Comparison of ENCODE assay signal across 18 cellular contexts in genomic region chr14:20801726-20802125, GRCh38. TPM values are rescaled to one million over a fixed set of nuclear protein-coding genes. Genes with fewer than 3 reads are reported as not detected.
DNase-seq lines count a peak whose midpoint lies in the region; ATAC-seq, FAIRE-seq and TF ChIP-seq lines count a peak whose summit lies in the region.
"Had no signal": no experiment of that assay in that cellular context is flagged by ENCODE, and none has a peak within 500 bp of the region (broad histone marks: within the 10 kb centered on the region; RNA-seq: fewer than 3 reads in every experiment).

No MANE protein-coding gene starts in this region.

- TF ChIP-seq CTCF in H1 (IDR thresholded peaks at IDR 0.05; ENCODE audit: control extremely low read depth in 1 of 3, insufficient read depth in 1 of 3, low read depth in 1 of 3, low read length in 3 of 3) (no peak), mesothelial cell of epicardium (IDR thresholded peaks at IDR 0.05; ENCODE audit: unreplicated experiment) (no peak)

- no peak for DNase-seq in H1 (ENCODE audit: low read depth in 1 of 2, low spot score in 2 of 2)
- no peak for DNase-seq in mesothelial cell of epicardium (ENCODE audit: low spot score in 2 of 2, unreplicated experiment in 2 of 2)
- DNase-seq in activated naive CD8-positive, alpha-beta T cell treated with anti-CD3 and anti-CD28 coated beads for 36 hours: no peak
- no peak for DNase-seq in OCI-M1 (lab: John Stamatoyannopoulos, UW)
- DNase-seq in activated effector memory CD4-positive, alpha-beta T cell treated with anti-CD3 and anti-CD28 coated beads, Interleukin-2, amount 50 U/mL, for 16 hours: no peak
- DNase-seq: activated CD4-positive, alpha-beta memory T cell treated with anti-CD3 and anti-CD28 coated beads for 36 hours; effector memory CD8-positive, alpha-beta T cell; GM23248; naive thymus-derived CD4-positive, alpha-beta T cell; NCI-H1930; stimulated activated CD4-positive, alpha-beta T cell treated with anti-CD3 and anti-CD28 coated beads, Interleukin-1b, Interleukin-23, amount 100 ng/mL, for 48 hours; stimulated activated naive CD8-positive, alpha-beta T cell treated with anti-CD3 and anti-CD28 coated beads, Interleukin-15, amount 100 ng/mL, for 72 hours; T-helper 17 cell had no signal

- WGBS in H1 (ENCODE audit: extremely low coverage in 1 of 2, insufficient coverage in 1 of 2, insufficient read length in 1 of 2, insufficient replicate concordance in 2 of 2, low coverage in 1 of 2, low lambda C conversion rate in 2 of 2, missing lambda C conversion rate in 1 of 2), 2 experiments: 91% methylated on average over 9 of the region's 9 CpGs; no CpG with 5 or more reads in 1 of the 2 experiments

- H3K4me1 ChIP-seq in ES-I3 (ENCODE audit: insufficient read depth, low read length): peaks cover 24% of the 10 kb centered on the region
- H3K4me1 ChIP-seq in H1 (replicated peaks in 1 of 4; ENCODE audit: control insufficient read depth in 3 of 4, insufficient read depth in 4 of 4, low read length in 3 of 4): peaks cover 2 to 8% (median 6%) of the 10 kb centered on the region in 4 experiments; a peak in 3 of 7 replicates
- H3K4me1 ChIP-seq in subcutaneous abdominal adipose tissue (ENCODE audit: control insufficient read depth in 5 of 5, insufficient read depth in 5 of 5, low read length in 5 of 5): peaks cover 0 to 33% (median 2%) of the 10 kb centered on the region in 5 donors

- H3K27me3 ChIP-seq in H1 (replicated peaks in 1 of 4; ENCODE audit: control insufficient read depth in 3 of 4, extremely low read depth in 1 of 4, insufficient read depth in 3 of 4, low read length in 3 of 4) (no peaks in the 10 kb centered on the region), subcutaneous abdominal adipose tissue (ENCODE audit: control insufficient read depth in 5 of 5, insufficient read depth in 4 of 5, low read length in 5 of 5) (peaks cover 0 to 6% (median 5%) of the 10 kb centered on the region in 5 donors)

- no peaks in the 10 kb centered on the region for H3K9me3 ChIP-seq in ES-I3 (ENCODE audit: control insufficient read depth, insufficient read depth, low read length)
- no peaks in the 10 kb centered on the region for H3K9me3 ChIP-seq in H1 (ENCODE audit: insufficient read depth in 2 of 2, low read depth in 1 of 2, low read length in 1 of 2)
- H3K9me3 ChIP-seq in subcutaneous abdominal adipose tissue (ENCODE audit: control insufficient read depth in 5 of 5, low read length in 5 of 5): no peaks in the 10 kb centered on the region

- no peak overlapping the region for H3K27ac ChIP-seq in H1 (ENCODE audit: low read depth, low read length)
- H3K27ac ChIP-seq in subcutaneous abdominal adipose tissue (ENCODE audit: low read depth, low read length): peak overlapping the region; percentile 42
- H3K27ac ChIP-seq: GM23248 had no signal

- TF ChIP-seq POLR2A in H1 (IDR thresholded peaks at IDR 0.05; ENCODE audit: control extremely low read depth in 1 of 2, low read depth in 2 of 2, low read length in 2 of 2): no peak

- peak overlapping the region; percentile 55; the same call in 1 of the 2 replicates for H2BK20ac ChIP-seq in H1 (ENCODE audit: low read length)

- H3K9ac ChIP-seq in ES-I3 (ENCODE audit: low read depth, low read length) (peak overlapping the region; percentile 58; the same call in 1 of the 2 replicates), H1 (replicated peaks in 1 of 4; ENCODE audit: extremely low read depth in 1 of 4, low read depth in 3 of 4, low read length in 3 of 4) (no peak overlapping the region), subcutaneous abdominal adipose tissue (ENCODE audit: low read length in 5 of 5) (peak overlapping the region in 3 of 5 donors; percentile 42 to 79 (median 75))
- H3K9ac ChIP-seq: GM23248 had no signal

- H3K4me3 Mint-ChIP-seq in mesothelial cell of epicardium: no peak overlapping the region
- H3K4me3 Mint-ChIP-seq in activated naive CD8-positive, alpha-beta T cell treated with anti-CD3 and anti-CD28 coated beads for 36 hours: no peak overlapping the region
- H3K4me3 Mint-ChIP-seq: activated CD4-positive, alpha-beta memory T cell treated with anti-CD3 and anti-CD28 coated beads for 36 hours; activated naive CD8-positive, alpha-beta T cell; effector memory CD8-positive, alpha-beta T cell; naive thymus-derived CD4-positive, alpha-beta T cell; stimulated activated naive CD8-positive, alpha-beta T cell treated with anti-CD3 and anti-CD28 coated beads, Interleukin-15, amount 100 ng/mL, for 72 hours; T-helper 17 cell had no signal

- H3K27me3 Mint-ChIP-seq in mesothelial cell of epicardium (ENCODE audit: low read depth): no peaks in the 10 kb centered on the region
- H3K27me3 Mint-ChIP-seq in activated naive CD8-positive, alpha-beta T cell treated with anti-CD3 and anti-CD28 coated beads for 36 hours: peaks cover 6% of the 10 kb centered on the region

- no peaks in the 10 kb centered on the region for H3K79me1 ChIP-seq in H1 (ENCODE audit: low read depth, low read length)

- CTCF ChIA-PET in H1 (lab: Charles Lee; ENCODE audit: partially characterized antibody): interaction anchor here (0.9 to 1.5 kb wide), 3 partner anchors 8 to 17 kb away, joined by 4 to 6 read pairs (median 5); no protein-coding TSS in a partner anchor

- peak overlapping the region; percentile 53 for H3K27ac Mint-ChIP-seq in mesothelial cell of epicardium
- no peak overlapping the region for H3K27ac Mint-ChIP-seq in activated naive CD8-positive, alpha-beta T cell treated with anti-CD3 and anti-CD28 coated beads for 36 hours
- H3K27ac Mint-ChIP-seq: activated CD4-positive, alpha-beta memory T cell treated with anti-CD3 and anti-CD28 coated beads for 36 hours; activated naive CD8-positive, alpha-beta T cell; T-helper 17 cell had no signal

- H3K14ac ChIP-seq in H1 (ENCODE audit: insufficient read length): no peak overlapping the region

- no peak overlapping the region for H2BK15ac ChIP-seq in H1 (ENCODE audit: low read length)

- H4K20me1 ChIP-seq in H1 (replicated peaks in 1 of 2; ENCODE audit: control insufficient read depth in 1 of 2, insufficient read depth in 2 of 2, low read length in 2 of 2): no peaks in the 10 kb centered on the region

- H3K4ac ChIP-seq in H1 (replicated peaks; ENCODE audit: insufficient read length, low read depth, low read length): no peak overlapping the region

- 0 out of 2 replicates have a peak overlapping the region, but pooled peaks have one; percentile 33 for H2BK12ac ChIP-seq in H1 (ENCODE audit: low read depth, low read length)

- no peak overlapping the region for H3K56ac ChIP-seq in H1 (replicated peaks; ENCODE audit: insufficient read length, low read depth, low read length)

- no peak overlapping the region for H3K4me2 ChIP-seq in H1 (ENCODE audit: insufficient read depth in 1 of 2, low read depth in 2 of 2, low read length in 2 of 2)

- H2BK5ac ChIP-seq in H1 (ENCODE audit: low read depth, low read length): peak overlapping the region; percentile 49; the same call in 1 of the 2 replicates

- no peak for TF ChIP-seq RAD21 in H1 (IDR thresholded peaks at IDR 0.05 in 1 of 2, conservative IDR thresholded peaks at IDR 0.05 in 1 of 2; ENCODE audit: low read depth in 2 of 2, low read length in 2 of 2)

- no peaks in the 10 kb centered on the region for H3K9me3 Mint-ChIP-seq in mesothelial cell of epicardium
- H3K9me3 Mint-ChIP-seq in activated naive CD8-positive, alpha-beta T cell treated with anti-CD3 and anti-CD28 coated beads for 36 hours: no peaks in the 10 kb centered on the region
- H3K9me3 Mint-ChIP-seq: activated CD4-positive, alpha-beta memory T cell treated with anti-CD3 and anti-CD28 coated beads for 36 hours; effector memory CD8-positive, alpha-beta T cell; stimulated activated naive CD8-positive, alpha-beta T cell treated with anti-CD3 and anti-CD28 coated beads, Interleukin-15, amount 100 ng/mL, for 72 hours had no signal

- no peaks in the 10 kb centered on the region for H3K79me2 ChIP-seq in H1 (ENCODE audit: control insufficient read depth in 1 of 2, insufficient read depth in 2 of 2, low read length in 2 of 2)

- H3K36me3 ChIP-seq in ES-I3 (ENCODE audit: insufficient read depth, low read length): no peaks in the 10 kb centered on the region
- no peaks in the 10 kb centered on the region for H3K36me3 ChIP-seq in H1 (ENCODE audit: control insufficient read depth in 2 of 4, insufficient read depth in 4 of 4, low read length in 3 of 4)
- no peaks in the 10 kb centered on the region for H3K36me3 ChIP-seq in subcutaneous abdominal adipose tissue (ENCODE audit: control insufficient read depth in 5 of 5, insufficient read depth in 5 of 5, low read length in 5 of 5)

- no peak overlapping the region for H4K91ac ChIP-seq in H1 (replicated peaks; ENCODE audit: insufficient read length, low read length)

- POLR2A ChIA-PET in H1 (lab: Charles Lee; ENCODE audit: partially characterized antibody): interaction anchor here (2.4 kb wide), 1 partner anchor 18 kb away, joined by 7 read pairs; no protein-coding TSS in a partner anchor

- no peak overlapping the region for H4K8ac ChIP-seq in H1 (ENCODE audit: extremely low read depth, insufficient read depth, low read length)

- H2BK120ac ChIP-seq in H1 (replicated peaks; ENCODE audit: low read depth, low read length): no peak overlapping the region

- no peak overlapping the region for H4K5ac ChIP-seq in H1 (ENCODE audit: insufficient read length, low read depth, low read length)

- no peak overlapping the region for H3K23ac ChIP-seq in H1 (ENCODE audit: insufficient read length)

- no peak overlapping the region for H2AK5ac ChIP-seq in H1 (ENCODE audit: low read depth, low read length)

- no peak for TF ChIP-seq EP300 in H1 (IDR thresholded peaks at IDR 0.05; ENCODE audit: borderline replicate concordance in 1 of 2, low read depth in 2 of 2, low read length in 2 of 2)

- FAIRE-seq in H1 (lab: Jason Lieb, UNC): no peak

- no peak for ATAC-seq in GM19328 (IDR thresholded peaks at IDR 0.05; ENCODE audit: unreplicated experiment)
- ATAC-seq: effector memory CD8-positive, alpha-beta T cell; naive thymus-derived CD4-positive, alpha-beta T cell; stimulated activated naive CD8-positive, alpha-beta T cell treated with anti-CD3 and anti-CD28 coated beads, Interleukin-15, amount 100 ng/mL, for 72 hours; T-helper 17 cell had no signal

- H3K18ac ChIP-seq in H1 (ENCODE audit: extremely low read depth, low read length): no peak overlapping the region

- no peaks in the 10 kb centered on the region for H3K23me2 ChIP-seq in H1 (ENCODE audit: low read depth, low read length)

- H2AFZ ChIP-seq in H1 (ENCODE audit: low read length): no peak overlapping the region
- H2AFZ ChIP-seq: GM23248 had no signal

- no peaks in the 10 kb centered on the region for H3K36me3 Mint-ChIP-seq in mesothelial cell of epicardium
- no peaks in the 10 kb centered on the region for H3K36me3 Mint-ChIP-seq in activated naive CD8-positive, alpha-beta T cell treated with anti-CD3 and anti-CD28 coated beads for 36 hours
- H3K36me3 Mint-ChIP-seq: activated CD4-positive, alpha-beta memory T cell treated with anti-CD3 and anti-CD28 coated beads for 36 hours; activated naive CD8-positive, alpha-beta T cell; naive thymus-derived CD4-positive, alpha-beta T cell had no signal

- H3K4me1 Mint-ChIP-seq in mesothelial cell of epicardium: peaks cover 50% of the 10 kb centered on the region
- no peaks in the 10 kb centered on the region for H3K4me1 Mint-ChIP-seq in activated naive CD8-positive, alpha-beta T cell treated with anti-CD3 and anti-CD28 coated beads for 36 hours
- H3K4me1 Mint-ChIP-seq: stimulated activated naive CD8-positive, alpha-beta T cell treated with anti-CD3 and anti-CD28 coated beads, Interleukin-15, amount 100 ng/mL, for 72 hours had no signal

- H3K4me3 ChIP-seq in H1 (ENCODE audit: extremely low read depth in 1 of 4, insufficient read depth in 2 of 4, low read depth in 3 of 4, low read length in 4 of 4) (no peak overlapping the region), subcutaneous abdominal adipose tissue (ENCODE audit: low read depth in 1 of 5, low read length in 5 of 5) (peak overlapping the region; percentile 47 to 84 (median 68))
- H3K4me3 ChIP-seq: GM23248 had no signal

RNA-seq across cellular contexts. Expression of gene RNASE1, which starts 0.9 kb away (rescaled TPM):
- total RNA-seq in H1 (2021; fragmentation: NEBNext Ultra II Directional; extraction: Animal tissue kit (Norgen Biotek cat#: 25700)): 2.2 and 3.0 TPM in 2 replicates
- 10.2 and 13.4 TPM in 2 replicates for polyA plus RNA-seq in H1 (2011; rRNA removed)
- 9.9 TPM for polyA plus RNA-seq in H1 (2011; cell fraction: cytosol; rRNA removed)
- 44.7 TPM for polyA plus RNA-seq in H1 (2011; cell fraction: nucleus; rRNA removed)
- polyA plus RNA-seq in H1 (2012, experiment 1 of 2): 5.2 to 10.2 TPM (median 9.3 TPM) in 4 replicates
- polyA plus RNA-seq in H1 (2012, experiment 2 of 2): 3.0 TPM
- polyA plus RNA-seq in H1 (2013, experiment 1 of 2): 0.87 TPM
- 0.85 TPM for polyA plus RNA-seq in H1 (2013, experiment 2 of 2)
- polyA minus RNA-seq in H1 (2011; rRNA and poly(A)+ RNA removed): 6.5 and 7.7 TPM in 2 replicates
- polyA minus RNA-seq in H1 (2011; cell fraction: cytosol; rRNA and poly(A)+ RNA removed): not detected
- polyA minus RNA-seq in H1 (2011; cell fraction: nucleus; rRNA and poly(A)+ RNA removed): 3.8 TPM
- total RNA-seq in mesothelial cell of epicardium: 13.1 to 14.8 TPM (median 13.3 TPM) in 3 replicates
- total RNA-seq in activated naive CD8-positive, alpha-beta T cell treated with anti-CD3 and anti-CD28 coated beads for 36 hours: not detected
- total RNA-seq: activated CD4-positive, alpha-beta memory T cell treated with anti-CD3 and anti-CD28 coated beads for 36 hours; GM23248; T-helper 17 cell had no signal
- polyA plus RNA-seq: BJ; GM23248; naive thymus-derived CD4-positive, alpha-beta T cell had no signal

RNA-seq across cellular contexts. Expression of gene RNASE6, which starts 20.7 kb away (rescaled TPM):
- not detected in 2 replicates for total RNA-seq in H1 (2021; fragmentation: NEBNext Ultra II Directional; extraction: Animal tissue kit (Norgen Biotek cat#: 25700))
- polyA plus RNA-seq in H1 (2011; rRNA removed): 0.12 TPM in 1 of 2 replicates, not detected in the other
- not detected for polyA plus RNA-seq in H1 (2011; cell fraction: cytosol; rRNA removed)
- not detected for polyA plus RNA-seq in H1 (2011; cell fraction: nucleus; rRNA removed)
- not detected in 4 replicates for polyA plus RNA-seq in H1 (2012, experiment 1 of 2)
- 0.25 TPM for polyA plus RNA-seq in H1 (2012, experiment 2 of 2)
- polyA plus RNA-seq in H1 (2013, experiment 1 of 2): 0.22 TPM
- polyA plus RNA-seq in H1 (2013, experiment 2 of 2): 0.42 TPM
- not detected in 2 replicates for polyA minus RNA-seq in H1 (2011; rRNA and poly(A)+ RNA removed)
- not detected for polyA minus RNA-seq in H1 (2011; cell fraction: cytosol; rRNA and poly(A)+ RNA removed)
- not detected for polyA minus RNA-seq in H1 (2011; cell fraction: nucleus; rRNA and poly(A)+ RNA removed)
- 0.27 to 0.57 TPM (median 0.33 TPM) in 3 replicates for total RNA-seq in mesothelial cell of epicardium
- total RNA-seq in activated naive CD8-positive, alpha-beta T cell treated with anti-CD3 and anti-CD28 coated beads for 36 hours: under 1 TPM; 0.35 to 0.40 TPM
- total RNA-seq: GM23248 had no signal
- polyA plus RNA-seq: BJ, GM23248 had no signal

RNA-seq across cellular contexts. Expression of gene EDDM3B, which starts 33.5 kb away (rescaled TPM):
- total RNA-seq in H1 (2021; fragmentation: NEBNext Ultra II Directional; extraction: Animal tissue kit (Norgen Biotek cat#: 25700)): not detected in 2 replicates
- not detected in 2 replicates for polyA plus RNA-seq in H1 (2011; rRNA removed)
- not detected for polyA plus RNA-seq in H1 (2011; cell fraction: cytosol; rRNA removed)
- not detected for polyA plus RNA-seq in H1 (2011; cell fraction: nucleus; rRNA removed)
- not detected in 4 replicates for polyA plus RNA-seq in H1 (2012, experiment 1 of 2)
- not detected for polyA plus RNA-seq in H1 (2012, experiment 2 of 2)
- not detected for polyA plus RNA-seq in H1 (2013, experiment 1 of 2)
- not detected for polyA plus RNA-seq in H1 (2013, experiment 2 of 2)
- polyA minus RNA-seq in H1 (2011; rRNA and poly(A)+ RNA removed): not detected in 2 replicates
- polyA minus RNA-seq in H1 (2011; cell fraction: cytosol; rRNA and poly(A)+ RNA removed): not detected
- not detected for polyA minus RNA-seq in H1 (2011; cell fraction: nucleus; rRNA and poly(A)+ RNA removed)
- not detected in 3 replicates for total RNA-seq in mesothelial cell of epicardium
- not detected for total RNA-seq in activated naive CD8-positive, alpha-beta T cell treated with anti-CD3 and anti-CD28 coated beads for 36 hours
- total RNA-seq: activated CD4-positive, alpha-beta memory T cell treated with anti-CD3 and anti-CD28 coated beads for 36 hours; GM23248; naive thymus-derived CD4-positive, alpha-beta T cell; T-helper 17 cell had no signal
- polyA plus RNA-seq: BJ; GM23248; naive thymus-derived CD4-positive, alpha-beta T cell had no signal

RNA-seq across cellular contexts. Expression of gene EDDM3A, which starts 56.0 kb away (rescaled TPM):
- total RNA-seq in H1 (2021; fragmentation: NEBNext Ultra II Directional; extraction: Animal tissue kit (Norgen Biotek cat#: 25700)): not detected in 2 replicates
- 0.09 and 0.11 TPM in 2 replicates for polyA plus RNA-seq in H1 (2011; rRNA removed)
- polyA plus RNA-seq in H1 (2011; cell fraction: cytosol; rRNA removed): 0.12 TPM
- polyA plus RNA-seq in H1 (2011; cell fraction: nucleus; rRNA removed): not detected
- polyA plus RNA-seq in H1 (2012, experiment 1 of 2): 0.19 TPM in 1 of 4 replicates, not detected in the others
- not detected for polyA plus RNA-seq in H1 (2012, experiment 2 of 2)
- polyA plus RNA-seq in H1 (2013, experiment 1 of 2): not detected
- polyA plus RNA-seq in H1 (2013, experiment 2 of 2): not detected
- not detected in 2 replicates for polyA minus RNA-seq in H1 (2011; rRNA and poly(A)+ RNA removed)
- polyA minus RNA-seq in H1 (2011; cell fraction: cytosol; rRNA and poly(A)+ RNA removed): not detected
- polyA minus RNA-seq in H1 (2011; cell fraction: nucleus; rRNA and poly(A)+ RNA removed): not detected
- total RNA-seq in mesothelial cell of epicardium: not detected in 3 replicates
- not detected for total RNA-seq in activated naive CD8-positive, alpha-beta T cell treated with anti-CD3 and anti-CD28 coated beads for 36 hours
- total RNA-seq: activated CD4-positive, alpha-beta memory T cell treated with anti-CD3 and anti-CD28 coated beads for 36 hours; GM23248; naive thymus-derived CD4-positive, alpha-beta T cell; T-helper 17 cell had no signal
- polyA plus RNA-seq: BJ; GM23248; naive thymus-derived CD4-positive, alpha-beta T cell had no signal

Comparison
In these comparisons a context has a peak if more than half of its experiments do, and no peak if none do; other contexts are left out.
1. H3K9ac ChIP-seq: peak in ES-I3 (single experiment) and subcutaneous abdominal adipose tissue (3 of 5); none in H1 (0 of 4).
2. H3K4me3 ChIP-seq: peak in subcutaneous abdominal adipose tissue (5 of 5); none in H1 (0 of 4).